In genomic region chr18:36974686-36975085, GRCh38 we compare ENCODE assay signal across 21 cellular contexts.
"Had no signal": no experiment of that assay in that cellular context is flagged by ENCODE, and none has a peak within 500 bp of the region (broad histone marks: within the 10 kb centered on the region; RNA-seq: fewer than 3 reads in every experiment).

No MANE protein-coding gene starts in this region.

- DNase-seq: natural killer cell; occipital lobe; ovary; posterior cingulate gyrus; psoas muscle; right cardiac atrium; spleen; stimulated activated CD4-positive, alpha-beta T cell treated with anti-CD3 and anti-CD28 coated beads, Interleukin-12 subunit alpha, Interleukin-12 subunit beta, amount 100 ng/mL, for 4 hours; stimulated activated CD4-positive, alpha-beta T cell treated with anti-CD3 and anti-CD28 coated beads, Interleukin-1b, Interleukin-23, amount 100 ng/mL, for 48 hours; stimulated activated CD4-positive, alpha-beta T cell treated with anti-CD3 and anti-CD28 coated beads, Interleukin-4, amount 100 ng/mL, for 1 hour; stimulated activated CD4-positive, alpha-beta T cell treated with anti-CD3 and anti-CD28 coated beads, Interleukin-4, amount 100 ng/mL, for 4 hours; stimulated activated CD8-positive, alpha-beta memory T cell treated with anti-CD3 and anti-CD28 coated beads, Interleukin-4, amount 100 ng/mL, for 48 hours; stimulated activated naive CD4-positive, alpha-beta T cell; stimulated activated naive CD8-positive, alpha-beta T cell treated with anti-CD3 and anti-CD28 coated beads, Interleukin-15, amount 100 ng/mL, for 72 hours; stimulated activated naive CD8-positive, alpha-beta T cell treated with anti-CD3 and anti-CD28 coated beads, Interleukin-15, Interleukin-2, amounts not matched to agents 100 U/mL and 50 U/mL, for 24 hours; substantia nigra; testis; tibial artery; transverse colon; upper lobe of right lung; uterus had no signal
